In genomic region chr2:235921508-235922260, GRCh38 we compare ENCODE assay signal across 1 cellular context.
TF ChIP-seq lines count a peak whose summit lies in the region.

No MANE protein-coding gene starts in this region.

TF ChIP-seq in HepG2, 621 proteins besides CTCF, POLR2A, EP300 and RAD21 (continued from another document):
- TF ChIP-seq AHDC1 (CRISPR knock-in tag; IDR thresholded peaks at IDR 0.05; ENCODE audit: borderline replicate concordance) (peak; percentile 78), HDAC2 (CRISPR knock-in tag; IDR thresholded peaks at IDR 0.05) (peak; percentile 33; the same call in 1 of the 2 replicates), PREB (CRISPR knock-in tag; IDR thresholded peaks at IDR 0.05) (no peak), ZEB1 (IDR thresholded peaks at IDR 0.05; ENCODE audit: insufficient replicate concordance, low read depth) (no peak), HMGXB3 (CRISPR knock-in tag; IDR thresholded peaks at IDR 0.05; ENCODE audit: borderline replicate concordance) (no peak), ZFY (CRISPR knock-in tag; IDR thresholded peaks at IDR 0.05) (no peak), ZNF552 (CRISPR knock-in tag; IDR thresholded peaks at IDR 0.05; ENCODE audit: borderline replicate concordance) (no peak), ZNF788 (CRISPR knock-in tag; IDR thresholded peaks at IDR 0.05; ENCODE audit: borderline replicate concordance) (no peak), ZNF441 (CRISPR knock-in tag; IDR thresholded peaks at IDR 0.05; ENCODE audit: borderline replicate concordance) (no peak), ZMAT3 (CRISPR knock-in tag; conservative IDR thresholded peaks at IDR 0.05) (peak; percentile 69; the same call in 1 of the 2 replicates)
